ENCODE assay signal across 1 cellular context in the genomic region with DNA sequence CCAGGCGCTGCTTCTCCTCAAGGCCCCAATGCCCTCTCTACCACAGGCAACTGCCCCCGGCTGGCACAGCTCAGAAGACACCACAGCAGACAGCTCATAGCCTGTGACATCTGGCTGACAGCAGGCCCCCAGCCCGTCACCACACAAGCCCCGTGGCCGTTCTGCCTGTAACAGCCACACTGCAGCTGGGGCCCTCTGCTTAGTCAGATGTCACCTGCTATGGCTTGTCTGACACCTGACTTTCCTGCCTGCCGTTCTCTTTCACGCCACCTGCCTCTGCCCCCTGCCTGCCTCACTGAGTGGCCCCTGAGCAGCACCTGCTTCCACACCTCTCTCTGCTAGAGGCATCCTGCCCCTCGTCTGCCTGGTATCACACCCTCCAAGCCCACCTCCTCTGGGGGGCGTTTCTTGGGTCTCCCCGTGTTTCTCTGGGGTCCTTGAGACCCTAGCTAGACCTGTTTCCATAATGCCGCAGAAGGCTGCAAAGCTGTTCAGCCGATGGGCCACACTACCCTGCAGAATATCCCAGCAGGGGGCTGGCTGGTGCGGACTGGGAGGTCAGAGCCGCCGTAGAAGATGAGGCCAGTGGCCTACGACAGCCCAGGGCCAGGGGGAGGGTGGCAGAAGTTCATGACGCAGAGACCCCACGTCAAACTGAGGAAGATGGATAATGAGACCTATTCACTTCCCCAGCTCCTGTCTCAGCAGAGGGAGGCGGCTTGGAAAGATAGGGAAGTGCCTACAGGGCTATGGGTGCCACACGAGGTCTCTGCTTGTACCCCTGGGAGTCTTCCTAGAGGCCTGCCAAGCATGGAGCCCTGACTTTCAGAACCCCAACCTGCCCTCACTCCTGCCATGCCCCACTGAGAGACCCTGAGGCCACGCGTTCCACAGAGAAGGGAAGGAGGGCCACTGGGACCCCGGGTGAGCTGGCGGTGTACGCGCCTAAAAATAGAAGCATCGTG.
TF ChIP-seq lines count a peak whose summit lies in the region.

No MANE protein-coding gene starts in this region.

TF ChIP-seq in IMR-90, 13 proteins besides CTCF, POLR2A, EP300 and RAD21:
- TF ChIP-seq MAZ (IDR thresholded peaks at IDR 0.05; ENCODE audit: borderline replicate concordance, low read depth, low read length) (no peak), RCOR1 (IDR thresholded peaks at IDR 0.05; ENCODE audit: insufficient replicate concordance, low read length) (no peak)
- TF ChIP-seq, protein P1, sequence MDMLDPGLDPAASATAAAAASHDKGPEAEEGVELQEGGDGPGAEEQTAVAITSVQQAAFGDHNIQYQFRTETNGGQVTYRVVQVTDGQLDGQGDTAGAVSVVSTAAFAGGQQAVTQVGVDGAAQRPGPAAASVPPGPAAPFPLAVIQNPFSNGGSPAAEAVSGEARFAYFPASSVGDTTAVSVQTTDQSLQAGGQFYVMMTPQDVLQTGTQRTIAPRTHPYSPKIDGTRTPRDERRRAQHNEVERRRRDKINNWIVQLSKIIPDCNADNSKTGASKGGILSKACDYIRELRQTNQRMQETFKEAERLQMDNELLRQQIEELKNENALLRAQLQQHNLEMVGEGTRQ (IDR thresholded peaks at IDR 0.05; ENCODE audit: low read depth, low read length): no peak
